In genomic region chr5:176379881-176380280, GRCh38 we compare ENCODE assay signal across 1 cellular context.
TF ChIP-seq lines count a peak whose summit lies in the region.

No MANE protein-coding gene starts in this region.

TF ChIP-seq in K562, 482 proteins besides CTCF, POLR2A, EP300 and RAD21:
- TF ChIP-seq ZBTB17 (CRISPR knock-in tag; IDR thresholded peaks at IDR 0.05) (no peak), HMBOX1 (IDR thresholded peaks at IDR 0.05) (peak; percentile 70), SPI1 (IDR thresholded peaks at IDR 0.05; ENCODE audit: borderline replicate concordance, low read depth, low read length) (peak; percentile 83)
